8 cellular contexts compared by ENCODE assay signal in the genomic region with DNA sequence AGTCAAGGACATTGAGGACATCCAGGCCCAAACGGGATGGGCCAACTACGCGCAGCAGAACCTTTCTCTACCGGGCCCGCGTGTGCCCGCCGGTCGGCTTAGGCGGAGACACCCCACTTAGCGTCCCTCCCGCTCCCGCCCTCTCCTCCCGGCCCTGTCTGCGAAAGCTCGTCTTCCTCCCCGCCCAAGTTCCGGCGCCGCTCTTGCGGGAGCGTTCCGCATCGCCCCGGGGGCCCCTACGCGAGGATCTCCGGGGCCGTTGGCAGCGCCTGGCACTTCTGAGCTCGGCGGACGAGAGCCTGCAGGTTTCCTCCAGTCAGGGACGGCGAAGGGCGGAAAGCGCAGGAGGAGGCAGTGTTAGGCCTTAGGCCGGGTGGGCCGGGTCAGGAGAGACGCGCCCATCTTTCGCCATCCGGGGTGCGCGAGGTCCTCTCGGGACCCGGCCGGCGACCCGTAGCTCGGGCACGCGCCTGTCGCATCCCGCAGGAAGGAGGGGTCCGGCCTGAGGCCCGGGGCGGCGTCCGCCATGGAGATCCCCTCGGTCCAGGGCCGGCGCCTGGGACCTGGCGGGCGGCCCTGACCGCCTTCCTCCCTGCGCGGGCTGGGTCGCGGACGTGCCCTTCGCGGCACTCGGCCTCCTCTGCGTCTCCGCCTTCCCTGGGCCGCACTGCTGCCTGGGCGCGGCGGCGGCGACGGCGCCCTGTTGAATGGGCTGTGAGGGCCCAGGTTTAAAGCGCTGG. TPM values are rescaled to one million over a fixed set of nuclear protein-coding genes. Genes with fewer than 3 reads are reported as not detected.
DNase-seq lines count a peak whose midpoint lies in the region; ATAC-seq and TF ChIP-seq lines count a peak whose summit lies in the region.

A gene (plus strand): TSS at position 141 of the 740 bp plus-strand sequence. CDS start 673 bp downstream, outside the sequence.

- H3K27me3 ChIP-seq in BE2C = no peaks in the 10 kb centered on the region

- peak; percentile 59 for ATAC-seq in HG03457 (IDR thresholded peaks at IDR 0.05; ENCODE audit: unreplicated experiment)

- TF ChIP-seq CTCF in BE2C (IDR thresholded peaks at IDR 0.05; ENCODE audit: low read depth, low read length) (no peak; the same call in 1 of the 2 replicates), choroid plexus epithelial cell (conservative IDR thresholded peaks at IDR 0.05; ENCODE audit: low read depth, low read length) (no peak)

- H3K36me3 ChIP-seq in BE2C = peaks cover 8% of the 10 kb centered on the region; the same call in 1 of the 2 replicates

- H3K9me3 ChIP-seq in BE2C = no peaks in the 10 kb centered on the region

- H3K4me3 ChIP-seq in BE2C (ENCODE audit: low read depth, low read length) = peak within 1 kb of the TSS; percentile 91
- peak within 1 kb of the TSS; percentile 94 for H3K4me3 ChIP-seq in choroid plexus epithelial cell (ENCODE audit: low read depth, low read length)

- DNase-seq in BE2C (peak; percentile 92), GM19240 (ENCODE audit: insufficient read length, low spot score) (peak; percentile 53), NCI-H524 treated with DMSO at 0.1 percent for 48 hours (lab: John Stamatoyannopoulos, UW) (peak; percentile 64), choroid plexus epithelial cell (ENCODE audit: low read depth) (peak; percentile 96), kidney tubule cell (ENCODE audit: low spot score) (peak; percentile 91)
- DNase-seq in activated CD4-positive, alpha-beta T cell treated with anti-CD3 and anti-CD28 coated beads for 4 hours = peak; percentile 85 to 88
- peak; percentile 71 to 82 (median 79) for DNase-seq in stimulated activated CD4-positive, alpha-beta T cell treated with anti-CD3 and anti-CD28 coated beads, Interleukin-1b, Interleukin-23, amount 100 ng/mL, for 24 hours (ENCODE audit: low read depth in 4 of 4, low spot score in 1 of 4)

- peaks cover 5% of the 10 kb centered on the region for H3K4me1 ChIP-seq in BE2C

RNA-seq across cellular contexts. Expression of the gene that starts here (rescaled TPM):
- polyA plus RNA-seq in BE2C (2012; ENCODE audit: insufficient read depth, insufficient read length, low read depth) = 59.1 TPM

Comparison
In these comparisons a context has a peak if more than half of its experiments do, and no peak if none do; other contexts are left out.
1. Peak in every context shown above with its lines: DNase-seq, ATAC-seq and H3K4me3 ChIP-seq.